4 cellular contexts compared by ENCODE assay signal in the genomic region with DNA sequence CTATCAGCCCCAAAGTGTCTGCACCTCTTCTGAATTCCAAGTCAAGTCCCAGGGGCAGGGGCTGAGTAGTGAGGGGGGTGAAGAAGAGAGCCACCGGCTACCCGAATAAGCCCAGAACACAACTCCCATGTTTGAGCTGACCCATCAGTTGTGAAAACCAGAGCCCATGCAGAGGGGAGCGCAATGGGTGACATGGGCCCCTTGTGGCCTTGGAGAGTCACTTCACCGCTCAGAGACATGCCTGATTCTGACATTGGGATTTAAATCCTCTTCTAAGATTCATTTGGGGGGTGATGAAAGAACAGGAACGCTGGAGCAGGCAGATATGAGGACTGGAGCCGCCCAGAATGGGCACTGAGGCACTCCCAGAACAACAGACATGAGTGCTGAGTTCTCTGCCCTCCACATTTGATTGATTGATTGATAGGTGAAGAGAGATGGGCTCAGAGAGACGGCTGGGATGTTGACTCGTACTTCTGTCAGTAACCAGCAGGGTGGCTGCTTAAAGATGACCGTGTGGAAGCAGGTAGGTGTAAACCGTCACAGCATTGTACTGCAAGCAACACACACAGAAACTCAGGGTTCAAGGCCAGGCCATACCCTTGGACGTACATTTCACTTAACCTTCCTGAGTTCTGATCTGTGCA.
TF ChIP-seq lines count a peak whose summit lies in the region.

No MANE protein-coding gene starts in this region.

TF ChIP-seq in SK-N-SH, 30 proteins besides CTCF, POLR2A, EP300 and RAD21:
- TF ChIP-seq MXI1 (IDR thresholded peaks at IDR 0.05; ENCODE audit: low read depth, low read length): no peak
- 0 out of 2 replicates have a peak, but pooled peaks have one; percentile 13 for TF ChIP-seq POLR2AphosphoS5 (IDR thresholded peaks at IDR 0.05; ENCODE audit: low read depth, low read length)
- no peak for TF ChIP-seq EZH2phosphoT487 (IDR thresholded peaks at IDR 0.05; ENCODE audit: borderline replicate concordance, low read depth)
- TF ChIP-seq, protein P1, sequence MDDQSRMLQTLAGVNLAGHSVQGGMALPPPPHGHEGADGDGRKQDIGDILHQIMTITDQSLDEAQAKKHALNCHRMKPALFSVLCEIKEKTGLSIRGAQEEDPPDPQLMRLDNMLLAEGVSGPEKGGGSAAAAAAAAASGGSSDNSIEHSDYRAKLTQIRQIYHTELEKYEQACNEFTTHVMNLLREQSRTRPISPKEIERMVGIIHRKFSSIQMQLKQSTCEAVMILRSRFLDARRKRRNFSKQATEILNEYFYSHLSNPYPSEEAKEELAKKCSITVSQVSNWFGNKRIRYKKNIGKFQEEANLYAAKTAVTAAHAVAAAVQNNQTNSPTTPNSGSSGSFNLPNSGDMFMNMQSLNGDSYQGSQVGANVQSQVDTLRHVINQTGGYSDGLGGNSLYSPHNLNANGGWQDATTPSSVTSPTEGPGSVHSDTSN (IDR thresholded peaks at IDR 0.05): 0 out of 2 replicates have a peak, but pooled peaks have one; percentile 11
- no peak for TF ChIP-seq FOXM1 (IDR thresholded peaks at IDR 0.05; ENCODE audit: low read depth)
- TF ChIP-seq GABPA (IDR thresholded peaks at IDR 0.05; ENCODE audit: low read depth): no peak

TF ChIP-seq in SK-N-SH treated with all-trans-retinoic acid at 6 μM for 48 hours, 23 proteins besides CTCF, POLR2A, EP300 and RAD21 (continues in another document):
- no peak for TF ChIP-seq ESRRG (CRISPR knock-in tag; IDR thresholded peaks at IDR 0.05)
- no peak for TF ChIP-seq RARB (CRISPR knock-in tag; IDR thresholded peaks at IDR 0.05)
- TF ChIP-seq, protein P2, sequence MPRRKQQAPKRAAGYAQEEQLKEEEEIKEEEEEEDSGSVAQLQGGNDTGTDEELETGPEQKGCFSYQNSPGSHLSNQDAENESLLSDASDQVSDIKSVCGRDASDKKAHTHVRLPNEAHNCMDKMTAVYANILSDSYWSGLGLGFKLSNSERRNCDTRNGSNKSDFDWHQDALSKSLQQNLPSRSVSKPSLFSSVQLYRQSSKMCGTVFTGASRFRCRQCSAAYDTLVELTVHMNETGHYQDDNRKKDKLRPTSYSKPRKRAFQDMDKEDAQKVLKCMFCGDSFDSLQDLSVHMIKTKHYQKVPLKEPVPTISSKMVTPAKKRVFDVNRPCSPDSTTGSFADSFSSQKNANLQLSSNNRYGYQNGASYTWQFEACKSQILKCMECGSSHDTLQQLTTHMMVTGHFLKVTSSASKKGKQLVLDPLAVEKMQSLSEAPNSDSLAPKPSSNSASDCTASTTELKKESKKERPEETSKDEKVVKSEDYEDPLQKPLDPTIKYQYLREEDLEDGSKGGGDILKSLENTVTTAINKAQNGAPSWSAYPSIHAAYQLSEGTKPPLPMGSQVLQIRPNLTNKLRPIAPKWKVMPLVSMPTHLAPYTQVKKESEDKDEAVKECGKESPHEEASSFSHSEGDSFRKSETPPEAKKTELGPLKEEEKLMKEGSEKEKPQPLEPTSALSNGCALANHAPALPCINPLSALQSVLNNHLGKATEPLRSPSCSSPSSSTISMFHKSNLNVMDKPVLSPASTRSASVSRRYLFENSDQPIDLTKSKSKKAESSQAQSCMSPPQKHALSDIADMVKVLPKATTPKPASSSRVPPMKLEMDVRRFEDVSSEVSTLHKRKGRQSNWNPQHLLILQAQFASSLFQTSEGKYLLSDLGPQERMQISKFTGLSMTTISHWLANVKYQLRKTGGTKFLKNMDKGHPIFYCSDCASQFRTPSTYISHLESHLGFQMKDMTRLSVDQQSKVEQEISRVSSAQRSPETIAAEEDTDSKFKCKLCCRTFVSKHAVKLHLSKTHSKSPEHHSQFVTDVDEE (CRISPR knock-in tag; IDR thresholded peaks at IDR 0.05): no peak
- TF ChIP-seq TCF4 (CRISPR knock-in tag; IDR thresholded peaks at IDR 0.05; ENCODE audit: borderline replicate concordance): no peak
- no peak for TF ChIP-seq CREB5 (CRISPR knock-in tag; IDR thresholded peaks at IDR 0.05; ENCODE audit: low read depth)
- TF ChIP-seq TOX (CRISPR knock-in tag; IDR thresholded peaks at IDR 0.05; ENCODE audit: borderline replicate concordance): no peak
- no peak for TF ChIP-seq ZNF565 (CRISPR knock-in tag; conservative IDR thresholded peaks at IDR 0.05; ENCODE audit: low read depth)
- no peak for TF ChIP-seq OSR1 (CRISPR knock-in tag; IDR thresholded peaks at IDR 0.05)
- TF ChIP-seq SNAI2 (CRISPR knock-in tag; IDR thresholded peaks at IDR 0.05): no peak
- no peak for TF ChIP-seq ZFP3 (CRISPR knock-in tag; IDR thresholded peaks at IDR 0.05)
- TF ChIP-seq GLIS3 (CRISPR knock-in tag; IDR thresholded peaks at IDR 0.05): no peak

TF ChIP-seq in HEK293T, 16 proteins besides CTCF, POLR2A, EP300 and RAD21:
- no peak for TF ChIP-seq TARDBP (IDR thresholded peaks at IDR 0.05)
- TF ChIP-seq, protein P3, sequence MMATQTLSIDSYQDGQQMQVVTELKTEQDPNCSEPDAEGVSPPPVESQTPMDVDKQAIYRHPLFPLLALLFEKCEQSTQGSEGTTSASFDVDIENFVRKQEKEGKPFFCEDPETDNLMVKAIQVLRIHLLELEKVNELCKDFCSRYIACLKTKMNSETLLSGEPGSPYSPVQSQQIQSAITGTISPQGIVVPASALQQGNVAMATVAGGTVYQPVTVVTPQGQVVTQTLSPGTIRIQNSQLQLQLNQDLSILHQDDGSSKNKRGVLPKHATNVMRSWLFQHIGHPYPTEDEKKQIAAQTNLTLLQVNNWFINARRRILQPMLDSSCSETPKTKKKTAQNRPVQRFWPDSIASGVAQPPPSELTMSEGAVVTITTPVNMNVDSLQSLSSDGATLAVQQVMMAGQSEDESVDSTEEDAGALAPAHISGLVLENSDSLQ (IDR thresholded peaks at IDR 0.05): peak; percentile 59
TF ChIP-seq in HEK293T: peak in this region for 1.

TF ChIP-seq in K562, 482 proteins besides CTCF, POLR2A, EP300 and RAD21:
- TF ChIP-seq ELF4 (CRISPR knock-in tag; IDR thresholded peaks at IDR 0.05) (no peak), MEIS2 (IDR thresholded peaks at IDR 0.05; ENCODE audit: partially characterized antibody) (peak; percentile 85), PBX2 (CRISPR knock-in tag; IDR thresholded peaks at IDR 0.05; ENCODE audit: low read depth) (no peak), PBX2 (tag; conservative IDR thresholded peaks at IDR 0.05; ENCODE audit: low read depth) (peak; percentile 69), ATF1 (CRISPR knock-in tag; IDR thresholded peaks at IDR 0.05) (no peak), ATF1 (tag; IDR thresholded peaks at IDR 0.05) (no peak), SUPT5H (IDR thresholded peaks at IDR 0.05) (peak; percentile 10; the same call in 1 of the 2 replicates)
- TF ChIP-seq, protein P3 (IDR thresholded peaks at IDR 0.05): peak; percentile 74
- TF ChIP-seq, protein P4, sequence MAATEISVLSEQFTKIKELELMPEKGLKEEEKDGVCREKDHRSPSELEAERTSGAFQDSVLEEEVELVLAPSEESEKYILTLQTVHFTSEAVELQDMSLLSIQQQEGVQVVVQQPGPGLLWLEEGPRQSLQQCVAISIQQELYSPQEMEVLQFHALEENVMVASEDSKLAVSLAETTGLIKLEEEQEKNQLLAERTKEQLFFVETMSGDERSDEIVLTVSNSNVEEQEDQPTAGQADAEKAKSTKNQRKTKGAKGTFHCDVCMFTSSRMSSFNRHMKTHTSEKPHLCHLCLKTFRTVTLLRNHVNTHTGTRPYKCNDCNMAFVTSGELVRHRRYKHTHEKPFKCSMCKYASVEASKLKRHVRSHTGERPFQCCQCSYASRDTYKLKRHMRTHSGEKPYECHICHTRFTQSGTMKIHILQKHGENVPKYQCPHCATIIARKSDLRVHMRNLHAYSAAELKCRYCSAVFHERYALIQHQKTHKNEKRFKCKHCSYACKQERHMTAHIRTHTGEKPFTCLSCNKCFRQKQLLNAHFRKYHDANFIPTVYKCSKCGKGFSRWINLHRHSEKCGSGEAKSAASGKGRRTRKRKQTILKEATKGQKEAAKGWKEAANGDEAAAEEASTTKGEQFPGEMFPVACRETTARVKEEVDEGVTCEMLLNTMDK (IDR thresholded peaks at IDR 0.05; ENCODE audit: borderline replicate concordance, insufficient read depth, low read depth, low read length, poor library complexity, severe bottlenecking): peak; percentile 22
